In the genomic region with DNA sequence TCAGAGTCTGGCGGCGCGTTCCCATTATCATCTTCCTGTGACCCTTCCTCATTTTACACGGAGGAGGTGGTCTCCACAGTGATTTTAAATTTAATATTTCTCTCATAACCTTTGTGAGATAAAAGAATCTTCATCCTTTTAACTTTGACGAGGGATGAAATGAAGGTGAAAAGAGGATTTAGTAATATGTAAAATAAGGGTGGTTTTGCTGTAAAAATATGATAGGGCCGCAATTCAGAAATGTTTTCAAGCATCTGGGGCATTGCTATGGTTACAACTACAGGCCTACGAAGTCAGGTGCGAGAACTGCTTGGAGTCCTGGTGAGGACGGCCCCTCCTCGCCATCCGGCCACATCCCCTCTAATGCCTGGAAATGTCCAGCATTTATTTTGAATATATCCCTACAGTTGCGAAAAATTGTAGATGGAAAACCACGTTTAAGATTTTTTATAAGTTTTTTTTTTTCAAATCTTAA, we compare ENCODE assay signal across 8 cellular contexts. TPM values are rescaled to one million over a fixed set of nuclear protein-coding genes. Genes with fewer than 3 reads are reported as not detected.
DNase-seq lines count a peak whose midpoint lies in the region; ATAC-seq lines count a peak whose summit lies in the region.

No MANE protein-coding gene starts in this region.

- H3K4me1 Mint-ChIP-seq in activated naive CD8-positive, alpha-beta T cell treated with anti-CD3 and anti-CD28 coated beads for 36 hours: peaks cover 27% of the 10 kb centered on the region
- peaks cover 9 to 15% of the 10 kb centered on the region in 2 donors for H3K4me1 Mint-ChIP-seq in stimulated activated naive B cell treated with anti-CD40 and anti-IgM and Interleukin-4, amounts not matched to agents 10 μg/mL and 1 μg/mL and 100 μg/mL, for 72 hours

- no peaks in the 10 kb centered on the region for H3K27me3 ChIP-seq in HAP-1 (ENCODE audit: low read depth)

- peak; percentile 2 for DNase-seq in ACHN
- peak; percentile 6 to 20 for DNase-seq in HAP-1 (ENCODE audit: low spot score in 2 of 2)
- DNase-seq in activated naive CD8-positive, alpha-beta T cell treated with anti-CD3 and anti-CD28 coated beads for 36 hours: no peak
- no peak for DNase-seq in stimulated activated naive B cell treated with anti-CD40 and anti-IgM and Interleukin-4, amounts not matched to agents 10 μg/mL and 1 μg/mL and 100 μg/mL, for 72 hours
- no peak for DNase-seq in epidermal melanocyte (ENCODE audit: insufficient read length, low spot score)

- ATAC-seq in stimulated activated naive B cell treated with anti-CD40 and anti-IgM and Interleukin-4, amounts not matched to agents 10 μg/mL and 1 μg/mL and 100 μg/mL, for 72 hours (replicated peaks): no peak
- no peak for ATAC-seq in GM19452 (IDR thresholded peaks at IDR 0.05; ENCODE audit: unreplicated experiment)
- no peak for ATAC-seq in GM19463 (IDR thresholded peaks at IDR 0.05; ENCODE audit: unreplicated experiment)

- H3K36me3 Mint-ChIP-seq in activated naive CD8-positive, alpha-beta T cell treated with anti-CD3 and anti-CD28 coated beads for 36 hours: peaks cover 14% of the 10 kb centered on the region
- peaks cover 13 to 15% of the 10 kb centered on the region in 2 donors for H3K36me3 Mint-ChIP-seq in stimulated activated naive B cell treated with anti-CD40 and anti-IgM and Interleukin-4, amounts not matched to agents 10 μg/mL and 1 μg/mL and 100 μg/mL, for 72 hours

- peak overlapping the region; percentile 95 for H3K27ac Mint-ChIP-seq in activated naive CD8-positive, alpha-beta T cell treated with anti-CD3 and anti-CD28 coated beads for 36 hours
- peak overlapping the region; percentile 96 for H3K27ac Mint-ChIP-seq in stimulated activated naive B cell treated with anti-CD40 and anti-IgM and Interleukin-4, amounts not matched to agents 10 μg/mL and 1 μg/mL and 100 μg/mL, for 72 hours

- peak overlapping the region; percentile 83 for H3K4me3 ChIP-seq in HAP-1
- peak overlapping the region; percentile 38; the same call in 1 of the 2 replicates for H3K4me3 ChIP-seq in iPS-18c (ENCODE audit: insufficient read depth, low read depth, low read length)

- H3K4me3 Mint-ChIP-seq in activated naive CD8-positive, alpha-beta T cell treated with anti-CD3 and anti-CD28 coated beads for 36 hours: peak overlapping the region; percentile 99
- H3K4me3 Mint-ChIP-seq in stimulated activated naive B cell treated with anti-CD40 and anti-IgM and Interleukin-4, amounts not matched to agents 10 μg/mL and 1 μg/mL and 100 μg/mL, for 72 hours: peak overlapping the region; percentile 93 to 99

- no peaks in the 10 kb centered on the region for H3K9me3 Mint-ChIP-seq in activated naive CD8-positive, alpha-beta T cell treated with anti-CD3 and anti-CD28 coated beads for 36 hours
- H3K9me3 Mint-ChIP-seq in stimulated activated naive B cell treated with anti-CD40 and anti-IgM and Interleukin-4, amounts not matched to agents 10 μg/mL and 1 μg/mL and 100 μg/mL, for 72 hours: no peaks in the 10 kb centered on the region

- H3K9me3 ChIP-seq in HAP-1: no peaks in the 10 kb centered on the region
- H3K9me3 ChIP-seq in iPS-18c (ENCODE audit: control insufficient read depth, insufficient read depth, low read length): no peaks in the 10 kb centered on the region

- H3K4me1 ChIP-seq in HAP-1: peaks cover 16% of the 10 kb centered on the region

- H3K36me3 ChIP-seq in HAP-1 (replicated peaks): no peaks in the 10 kb centered on the region

- H3K27me3 Mint-ChIP-seq in activated naive CD8-positive, alpha-beta T cell treated with anti-CD3 and anti-CD28 coated beads for 36 hours: no peaks in the 10 kb centered on the region
- H3K27me3 Mint-ChIP-seq in stimulated activated naive B cell treated with anti-CD40 and anti-IgM and Interleukin-4, amounts not matched to agents 10 μg/mL and 1 μg/mL and 100 μg/mL, for 72 hours: no peaks in the 10 kb centered on the region

- in situ Hi-C loops in ACHN (cut with HindIII; ENCODE audit: low pct_ligation_motif_present, low pct_unique_long_range_greater_than_20kb, low sequenced_read_pairs): no loop called here
- in situ Hi-C loops in HAP-1 (cut with MboI; ENCODE audit: low sequenced_read_pairs): no loop called here

RNA-seq across cellular contexts. Expression of gene RSBN1, which starts 0.4 kb away (rescaled TPM):
- total RNA-seq in activated naive CD8-positive, alpha-beta T cell treated with anti-CD3 and anti-CD28 coated beads for 36 hours: 10 to 100 TPM; 15.4 to 16.3 TPM

RNA-seq across cellular contexts. Expression of gene PHTF1, which starts 53.4 kb away (rescaled TPM):
- 10 to 100 TPM; 14.5 to 17.2 TPM for total RNA-seq in activated naive CD8-positive, alpha-beta T cell treated with anti-CD3 and anti-CD28 coated beads for 36 hours

RNA-seq across cellular contexts. Expression of gene PTPN22, which starts 58.8 kb away (rescaled TPM):
- 10 to 100 TPM; 67.9 to 68.4 TPM for total RNA-seq in activated naive CD8-positive, alpha-beta T cell treated with anti-CD3 and anti-CD28 coated beads for 36 hours

Comparison
In these comparisons a context has a peak if more than half of its experiments do, and no peak if none do; other contexts are left out.
1. DNase-seq: peak in ACHN (single experiment) and HAP-1 (2 of 2); none in activated naive CD8-positive, alpha-beta T cell treated with anti-CD3 and anti-CD28 coated beads for 36 hours (single experiment), stimulated activated naive B cell treated with anti-CD40 and anti-IgM and Interleukin-4, amounts not matched to agents 10 μg/mL and 1 μg/mL and 100 μg/mL, for 72 hours (single experiment) and epidermal melanocyte (single experiment).